ENCODE assay signal across 27 cellular contexts in the genomic region with DNA sequence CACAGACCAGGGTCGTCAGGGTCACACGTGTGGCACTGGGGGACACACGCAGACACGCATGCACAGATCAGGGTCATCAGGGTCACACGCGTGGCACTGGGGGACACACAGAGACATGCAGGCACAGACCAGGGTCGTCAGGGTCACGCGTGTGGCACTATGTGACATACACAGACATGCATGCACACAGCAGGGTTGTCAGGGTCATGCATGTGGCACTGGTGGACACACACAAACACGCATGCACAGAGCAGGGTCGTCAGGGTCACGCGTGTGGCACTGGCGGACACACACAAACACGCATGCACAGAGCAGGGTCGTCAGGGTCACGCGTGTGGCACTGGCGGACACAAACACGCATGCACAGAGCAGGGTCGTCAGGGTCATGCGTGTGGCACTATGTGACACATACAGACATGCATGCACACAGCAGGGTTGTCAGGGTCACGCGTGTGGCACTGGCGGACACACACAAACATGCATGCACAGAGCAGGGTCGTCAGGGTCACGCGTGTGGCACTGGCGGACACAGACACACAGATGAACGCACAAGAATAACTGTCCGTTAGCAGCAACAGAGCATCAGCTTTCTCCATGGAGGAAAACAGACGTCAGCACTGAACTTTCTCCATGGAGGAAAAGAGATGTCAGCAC. TPM values are rescaled to one million over a fixed set of nuclear protein-coding genes. Genes with fewer than 3 reads are reported as not detected.
A peak's percentile ranks its signal among the peaks of the same experiment; 100 is the strongest.
DNase-seq lines count a peak whose midpoint lies in the region; ATAC-seq, FAIRE-seq and TF ChIP-seq lines count a peak whose summit lies in the region.
"Had no signal": no experiment of that assay in that cellular context is flagged by ENCODE, and none has a peak within 500 bp of the region (broad histone marks: within the 10 kb centered on the region; RNA-seq: fewer than 3 reads in every experiment).

No MANE protein-coding gene starts in this region.

- H3K23ac ChIP-seq in H9 (ENCODE audit: insufficient read length, low read depth, low read length): no peak overlapping the region

- H3K9ac ChIP-seq in BLaER1 (no peak overlapping the region), H9 (ENCODE audit: extremely low read depth, insufficient read length, low read length) (no peak overlapping the region), rectal smooth muscle tissue (ENCODE audit: low read length) (no peak overlapping the region), smooth muscle cell (ENCODE audit: low read depth) (no peak overlapping the region)

- H3K4me3 ChIP-seq in BLaER1: no peak overlapping the region
- H3K4me3 ChIP-seq in rectal smooth muscle tissue (ENCODE audit: low read length): no peak overlapping the region
- no peak overlapping the region for H3K4me3 ChIP-seq in smooth muscle cell
- H3K4me3 ChIP-seq: ascending aorta, left lung, MG63 had no signal

- H3K9me3 ChIP-seq in BLaER1 (no peaks in the 10 kb centered on the region), H9 (ENCODE audit: control insufficient read depth, low read depth, low read length) (no peaks in the 10 kb centered on the region), smooth muscle cell (replicated peaks; ENCODE audit: low read depth) (no peaks in the 10 kb centered on the region)
- H3K9me3 ChIP-seq: ascending aorta, Caco-2, left lung, MG63 had no signal

- no peak overlapping the region for H2BK15ac ChIP-seq in H9 (ENCODE audit: low read depth, low read length)

- H3K27me3 Mint-ChIP-seq in H9 (ENCODE audit: low read depth) (no peaks in the 10 kb centered on the region), glutamatergic neuron (ENCODE audit: unreplicated experiment) (peaks cover 4% of the 10 kb centered on the region)
- H3K27me3 Mint-ChIP-seq: activated naive CD8-positive, alpha-beta T cell; B cell; naive B cell had no signal

- no peak overlapping the region for H4K8ac ChIP-seq in H9 (replicated peaks; ENCODE audit: insufficient read length, low read depth, low read length)

- DNase-seq in H9 (no peak), glutamatergic neuron (no peak), smooth muscle cell (lab: John Stamatoyannopoulos, UW; ENCODE audit: unreplicated experiment) (no peak), RCC 7860 (ENCODE audit: low spot score) (no peak)
- DNase-seq in activated naive CD4-positive, alpha-beta T cell (lab: John Stamatoyannopoulos, UW): no peak
- DNase-seq: Caco-2; central memory CD4-positive, alpha-beta T cell; DMS79; GF-D8; KBM-7; left lung; MG63; naive B cell; NCI-H2081; NCI-H226; retina; SIG-M5; stimulated activated CD4-positive, alpha-beta T cell treated with anti-CD3 and anti-CD28 coated beads, Interleukin-2, amount 100 ng/mL, for 48 hours; T-helper 9 cell had no signal

- TF ChIP-seq CTCF in H9 (conservative IDR thresholded peaks at IDR 0.05): no peak
- no peak for TF ChIP-seq CTCF in glutamatergic neuron (IDR thresholded peaks at IDR 0.05; ENCODE audit: partially characterized antibody, unreplicated experiment)
- TF ChIP-seq CTCF in smooth muscle cell (IDR thresholded peaks at IDR 0.05; ENCODE audit: borderline replicate concordance, insufficient read depth, poor library complexity, severe bottlenecking): no peak

- H3K27ac ChIP-seq in BLaER1: no peak overlapping the region
- no peak overlapping the region for H3K27ac ChIP-seq in H9 (ENCODE audit: insufficient read length, low read depth, low read length)
- H3K27ac ChIP-seq in rectal smooth muscle tissue (ENCODE audit: low read depth, low read length): peak overlapping the region; percentile 86
- H3K27ac ChIP-seq in smooth muscle cell (ENCODE audit: low read depth): no peak overlapping the region
- H3K27ac ChIP-seq: ascending aorta, left lung had no signal

- H3K27me3 ChIP-seq in BLaER1: no peaks in the 10 kb centered on the region
- H3K27me3 ChIP-seq in H9 (ENCODE audit: insufficient read depth, low read length): no peaks in the 10 kb centered on the region
- H3K27me3 ChIP-seq in rectal smooth muscle tissue (ENCODE audit: control insufficient read depth, insufficient read depth, low read length): no peaks in the 10 kb centered on the region
- no peaks in the 10 kb centered on the region for H3K27me3 ChIP-seq in smooth muscle cell (ENCODE audit: low read depth)
- H3K27me3 ChIP-seq: ascending aorta, left lung, MG63 had no signal

- no peak overlapping the region for H4K5ac ChIP-seq in H9 (ENCODE audit: insufficient read length, low read depth, low read length)

- H3K4me1 ChIP-seq in BLaER1 (peaks cover 76% of the 10 kb centered on the region), H9 (ENCODE audit: insufficient read depth, low read length) (0 out of 2 replicates have a peak, but pooled peaks cover 2% of the 10 kb centered on the region), rectal smooth muscle tissue (ENCODE audit: control insufficient read depth, insufficient read depth, low read length) (peaks cover 46% of the 10 kb centered on the region), smooth muscle cell (ENCODE audit: low read depth) (peaks cover 5% of the 10 kb centered on the region)
- H3K4me1 ChIP-seq: ascending aorta, Caco-2 had no signal

- no peaks in the 10 kb centered on the region for H3K23me2 ChIP-seq in H9 (ENCODE audit: insufficient read length, low read depth, low read length, poor library complexity, severe bottlenecking)

- H3K14ac ChIP-seq in H9 (ENCODE audit: insufficient read depth, low read length): no peak overlapping the region; the same call in 1 of the 2 replicates

- peaks cover 94% of the 10 kb centered on the region for H4K20me1 ChIP-seq in BLaER1
- H4K20me1 ChIP-seq in H9 (ENCODE audit: control insufficient read depth, insufficient read depth, insufficient read length): peaks cover 2% of the 10 kb centered on the region
- peaks cover 96% of the 10 kb centered on the region for H4K20me1 ChIP-seq in smooth muscle cell (ENCODE audit: low read depth)

- ATAC-seq in GM18858 (IDR thresholded peaks at IDR 0.05; ENCODE audit: unreplicated experiment): no peak
- ATAC-seq: left lung, Panc1 had no signal

- H2BK20ac ChIP-seq in H9 (ENCODE audit: low read depth, low read length, poor library complexity, severe bottlenecking): no peak overlapping the region

- no peak overlapping the region for H2AK5ac ChIP-seq in H9 (ENCODE audit: insufficient read length, low read length)

- H3K79me1 ChIP-seq in H9 (ENCODE audit: insufficient read depth, low read depth, low read length, poor library complexity, severe bottlenecking): no peaks in the 10 kb centered on the region

- H3T11ph ChIP-seq in H9 (ENCODE audit: low read length): no peak overlapping the region

- H2BK5ac ChIP-seq in H9 (ENCODE audit: insufficient read length, low read length): no peak overlapping the region

- H3K27ac Mint-ChIP-seq in H9 (peak overlapping the region in 2 of 3 experiments; percentile 83 to 93; a peak in 5 of 7 replicates), glutamatergic neuron (ENCODE audit: unreplicated experiment) (peak overlapping the region; percentile 40)
- H3K27ac Mint-ChIP-seq: activated naive CD8-positive, alpha-beta T cell; B cell had no signal

- FAIRE-seq in RCC 7860 (lab: Jason Lieb, UNC): no peak
- FAIRE-seq: islet of Langerhans had no signal

- no peak overlapping the region for H2AFZ ChIP-seq in H9 (ENCODE audit: low read length)
- no peak overlapping the region for H2AFZ ChIP-seq in smooth muscle cell (ENCODE audit: low read depth)

- no peaks in the 10 kb centered on the region for H3F3A ChIP-seq in smooth muscle cell (ENCODE audit: low read depth)

- H3K79me2 ChIP-seq in H9 (ENCODE audit: insufficient read depth, low read length): peaks cover 4% of the 10 kb centered on the region; the same call in 1 of the 2 replicates
- H3K79me2 ChIP-seq in smooth muscle cell (ENCODE audit: low read depth): peaks cover 48% of the 10 kb centered on the region

- no peak overlapping the region for H3K18ac ChIP-seq in H9 (ENCODE audit: insufficient read length, low read depth, low read length)

- H3K4me1 Mint-ChIP-seq in H9 (peaks cover 8 to 11% of the 10 kb centered on the region in 2 experiments), glutamatergic neuron (ENCODE audit: low read depth, unreplicated experiment) (peaks cover 47% of the 10 kb centered on the region)

- no peak overlapping the region for H4K91ac ChIP-seq in H9 (ENCODE audit: insufficient read length, low read depth, low read length)

- H3K36me3 ChIP-seq in BLaER1: no peaks in the 10 kb centered on the region
- no peaks in the 10 kb centered on the region for H3K36me3 ChIP-seq in rectal smooth muscle tissue (ENCODE audit: control insufficient read depth, insufficient read depth, low read length)
- no peaks in the 10 kb centered on the region for H3K36me3 ChIP-seq in smooth muscle cell (ENCODE audit: low read depth)
- H3K36me3 ChIP-seq: left lung, MG63 had no signal

- H3K9me3 Mint-ChIP-seq in H9 (no peaks in the 10 kb centered on the region), glutamatergic neuron (ENCODE audit: unreplicated experiment) (peaks cover under 1% of the 10 kb centered on the region)

- no CpG with 5 or more reads among the region's 32 CpGs for WGBS in H9 (ENCODE audit: extremely low coverage, insufficient read length, low lambda C conversion rate)
- WGBS in smooth muscle cell (ENCODE audit: low lambda C conversion rate): 96% methylated on average over 32 of the region's 32 CpGs

- H2BK120ac ChIP-seq in H9 (ENCODE audit: low read depth, low read length, poor library complexity, severe bottlenecking): no peak overlapping the region

- H3K4me3 Mint-ChIP-seq in H9 (no peak overlapping the region), glutamatergic neuron (ENCODE audit: unreplicated experiment) (no peak overlapping the region)
- H3K4me3 Mint-ChIP-seq: activated naive CD8-positive, alpha-beta T cell; B cell had no signal

- H3K36me3 Mint-ChIP-seq in H9 (ENCODE audit: insufficient read depth in 1 of 3, low read depth in 3 of 3): peaks cover 0 to 10% (median 5%) of the 10 kb centered on the region in 3 experiments; a peak in 3 of 7 replicates
- no peaks in the 10 kb centered on the region for H3K36me3 Mint-ChIP-seq in glutamatergic neuron (ENCODE audit: unreplicated experiment)
- H3K36me3 Mint-ChIP-seq: naive B cell had no signal

- H3K4ac ChIP-seq in H9 (ENCODE audit: low read depth, low read length): no peak overlapping the region

- no peak overlapping the region for H3K56ac ChIP-seq in H9 (ENCODE audit: insufficient read length, low read depth, low read length)

- no peak overlapping the region for H2BK12ac ChIP-seq in H9 (ENCODE audit: insufficient read length, low read depth, low read length)

- H3K4me2 ChIP-seq in BLaER1: peak overlapping the region; percentile 41
- H3K4me2 ChIP-seq in H9 (ENCODE audit: insufficient read depth, insufficient read length, low read length): no peak overlapping the region
- no peak overlapping the region for H3K4me2 ChIP-seq in smooth muscle cell

RNA-seq across cellular contexts. Expression of gene HDAC4, which starts 34.9 kb away (rescaled TPM):
- total RNA-seq in H9 (2021) (27.5 and 32.0 TPM in 2 replicates), glutamatergic neuron (ENCODE audit: unreplicated experiment) (90.6 TPM), smooth muscle cell (24.4 and 35.7 TPM in 2 replicates)
- 6.2 and 9.8 TPM in 2 replicates for polyA plus RNA-seq in smooth muscle cell
